10 cellular contexts compared by ENCODE assay signal in the genomic region with DNA sequence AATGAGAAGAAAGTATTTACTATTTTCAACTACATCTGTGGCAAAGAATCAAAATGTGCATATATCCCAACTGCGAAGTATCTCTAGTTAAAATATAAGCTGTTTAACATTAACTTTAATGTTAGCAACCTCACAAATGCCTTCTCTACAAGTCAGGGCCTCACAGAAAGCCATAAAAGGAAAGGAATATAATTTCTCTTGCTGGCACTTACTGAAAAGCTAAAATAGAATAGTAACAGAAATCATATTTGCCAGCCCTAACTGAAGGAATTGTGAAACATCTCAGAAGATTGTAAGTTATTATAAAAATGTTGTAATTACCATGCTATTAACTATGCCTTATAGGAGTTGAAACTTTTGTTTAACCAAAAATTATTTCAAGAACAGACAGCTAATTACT.
A peak's percentile ranks its signal among the peaks of the same experiment; 100 is the strongest.
DNase-seq lines count a peak whose midpoint lies in the region; ATAC-seq and TF ChIP-seq lines count a peak whose summit lies in the region.
"Had no signal": no experiment of that assay in that cellular context is flagged by ENCODE, and none has a peak within 500 bp of the region (broad histone marks: within the 10 kb centered on the region; RNA-seq: fewer than 3 reads in every experiment).

No MANE protein-coding gene starts in this region.

- no peak for ATAC-seq in activated CD8-positive, alpha-beta memory T cell treated with anti-CD3 and anti-CD28 coated beads, Interleukin-2, amount 10 ng/mL, durations not matched to agents 7 days and 5 days

- WGBS in suprapubic skin, result 48% methylated on average over 1 of the region's 1 CpG

- no peaks in the 10 kb centered on the region for H3K36me3 ChIP-seq in kidney epithelial cell (ENCODE audit: control insufficient read depth, insufficient read depth, low read length)
- no peaks in the 10 kb centered on the region for H3K36me3 ChIP-seq in suprapubic skin

- H3K27ac ChIP-seq in suprapubic skin, result peak overlapping the region; percentile 67
- H3K27ac ChIP-seq in substantia nigra (ENCODE audit: low read depth, low read length, poor library complexity, severe bottlenecking), result no peak overlapping the region
- H3K27ac ChIP-seq: VCaP had no signal

- peaks cover 13% of the 10 kb centered on the region for H3K36me3 Mint-ChIP-seq in activated CD8-positive, alpha-beta memory T cell treated with anti-CD3 and anti-CD28 coated beads, Interleukin-2, amount 10 ng/mL, durations not matched to agents 7 days and 5 days
- peaks cover 6% of the 10 kb centered on the region for H3K36me3 Mint-ChIP-seq in activated CD4-positive, alpha-beta memory T cell treated with anti-CD3 and anti-CD28 coated beads, Interleukin-2, amount 10 ng/mL, durations not matched to agents 7 days and 5 days (ENCODE audit: low read depth)

- H3K4me1 Mint-ChIP-seq in activated CD8-positive, alpha-beta memory T cell treated with anti-CD3 and anti-CD28 coated beads, Interleukin-2, amount 10 ng/mL, durations not matched to agents 7 days and 5 days, result peaks cover 65% of the 10 kb centered on the region
- peaks cover 64% of the 10 kb centered on the region for H3K4me1 Mint-ChIP-seq in activated CD4-positive, alpha-beta memory T cell treated with anti-CD3 and anti-CD28 coated beads, Interleukin-2, amount 10 ng/mL, durations not matched to agents 7 days and 5 days

- TF ChIP-seq EP300 in suprapubic skin (IDR thresholded peaks at IDR 0.05), result no peak

- no peak overlapping the region for H3K4me3 ChIP-seq in kidney epithelial cell (ENCODE audit: low read depth, low read length)
- H3K4me3 ChIP-seq in suprapubic skin, result peak overlapping the region; percentile 31

- no peaks in the 10 kb centered on the region for H3K27me3 Mint-ChIP-seq in activated CD8-positive, alpha-beta memory T cell treated with anti-CD3 and anti-CD28 coated beads, Interleukin-2, amount 10 ng/mL, durations not matched to agents 7 days and 5 days
- no peaks in the 10 kb centered on the region for H3K27me3 Mint-ChIP-seq in activated CD4-positive, alpha-beta memory T cell treated with anti-CD3 and anti-CD28 coated beads, Interleukin-2, amount 10 ng/mL, durations not matched to agents 7 days and 5 days

- H3K9me3 Mint-ChIP-seq in activated CD8-positive, alpha-beta memory T cell treated with anti-CD3 and anti-CD28 coated beads, Interleukin-2, amount 10 ng/mL, durations not matched to agents 7 days and 5 days (ENCODE audit: low read depth), result peaks cover 5% of the 10 kb centered on the region
- H3K9me3 Mint-ChIP-seq in activated CD4-positive, alpha-beta memory T cell treated with anti-CD3 and anti-CD28 coated beads, Interleukin-2, amount 10 ng/mL, durations not matched to agents 7 days and 5 days, result no peaks in the 10 kb centered on the region

- TF ChIP-seq CTCF in kidney epithelial cell (IDR thresholded peaks at IDR 0.05; ENCODE audit: insufficient read depth, low read length, poor library complexity, severe bottlenecking) (no peak), suprapubic skin (IDR thresholded peaks at IDR 0.05) (no peak)

- H3K4me3 Mint-ChIP-seq in activated CD8-positive, alpha-beta memory T cell treated with anti-CD3 and anti-CD28 coated beads, Interleukin-2, amount 10 ng/mL, durations not matched to agents 7 days and 5 days, result peak overlapping the region; percentile 73
- peak overlapping the region; percentile 74 for H3K4me3 Mint-ChIP-seq in activated CD4-positive, alpha-beta memory T cell treated with anti-CD3 and anti-CD28 coated beads, Interleukin-2, amount 10 ng/mL, durations not matched to agents 7 days and 5 days

- H3K27ac Mint-ChIP-seq in activated CD8-positive, alpha-beta memory T cell treated with anti-CD3 and anti-CD28 coated beads, Interleukin-2, amount 10 ng/mL, durations not matched to agents 7 days and 5 days, result peak overlapping the region; percentile 89
- peak overlapping the region; percentile 86 for H3K27ac Mint-ChIP-seq in activated CD4-positive, alpha-beta memory T cell treated with anti-CD3 and anti-CD28 coated beads, Interleukin-2, amount 10 ng/mL, durations not matched to agents 7 days and 5 days

- H3K27me3 ChIP-seq in kidney epithelial cell (ENCODE audit: control insufficient read depth, insufficient read depth, low read length), result no peaks in the 10 kb centered on the region
- H3K27me3 ChIP-seq in suprapubic skin, result no peaks in the 10 kb centered on the region

- CTCF ChIA-PET in activated CD8-positive, alpha-beta memory T cell treated with anti-CD3 and anti-CD28 coated beads, Interleukin-2, amount 10 ng/mL, durations not matched to agents 7 days and 5 days (lab: Charles Lee), result interaction anchor here (0.7 to 2.1 kb wide), 6 partner anchors 10 to 65 kb away, joined by 3 to 9 read pairs (median 4); a partner anchor contains a TSS
- CTCF ChIA-PET in activated CD4-positive, alpha-beta memory T cell treated with anti-CD3 and anti-CD28 coated beads, Interleukin-2, amount 10 ng/mL, durations not matched to agents 7 days and 5 days (lab: Charles Lee), result interaction anchor here (1.1 to 3.3 kb wide), 5 partner anchors 9 to 96 kb away, joined by 3 to 15 read pairs (median 4); a partner anchor contains a TSS

- DNase-seq in activated CD8-positive, alpha-beta memory T cell treated with anti-CD3 and anti-CD28 coated beads, Interleukin-2, amount 10 ng/mL, durations not matched to agents 7 days and 5 days, result no peak
- DNase-seq in activated CD8-positive, alpha-beta memory T cell treated with anti-CD3 and anti-CD28 coated beads for 24 hours, result no peak
- no peak for DNase-seq in activated CD4-positive, alpha-beta memory T cell treated with anti-CD3 and anti-CD28 coated beads, Interleukin-2, amount 10 ng/mL, durations not matched to agents 7 days and 5 days
- DNase-seq in kidney epithelial cell (ENCODE audit: low read depth), result peak; percentile 26
- no peak for DNase-seq in suprapubic skin (ENCODE audit: low spot score in 2 of 2)
- DNase-seq in substantia nigra (lab: John Stamatoyannopoulos, UW), result no peak
- DNase-seq in COLO829 (ENCODE audit: low spot score), result no peak
- no peak for DNase-seq in CD1c-positive myeloid dendritic cell (ENCODE audit: extremely low spot score)
- DNase-seq: NCI-H2081 treated with DMSO at 0.1 percent for 48 hours had no signal

- POLR2A ChIA-PET in activated CD4-positive, alpha-beta memory T cell treated with anti-CD3 and anti-CD28 coated beads, Interleukin-2, amount 10 ng/mL, durations not matched to agents 7 days and 5 days (lab: Charles Lee), result interaction anchor here (0.8 to 10.6 kb wide), 17 partner anchors 10 to 98 kb away, joined by 3 to 232 read pairs (median 4); a partner anchor contains a TSS

- no peaks in the 10 kb centered on the region for H3K9me3 ChIP-seq in suprapubic skin

- TF ChIP-seq POLR2A in suprapubic skin (IDR thresholded peaks at IDR 0.05), result no peak

- H3K4me1 ChIP-seq in suprapubic skin, result peaks cover 36% of the 10 kb centered on the region
